8 cellular contexts compared by ENCODE assay signal in the genomic region with DNA sequence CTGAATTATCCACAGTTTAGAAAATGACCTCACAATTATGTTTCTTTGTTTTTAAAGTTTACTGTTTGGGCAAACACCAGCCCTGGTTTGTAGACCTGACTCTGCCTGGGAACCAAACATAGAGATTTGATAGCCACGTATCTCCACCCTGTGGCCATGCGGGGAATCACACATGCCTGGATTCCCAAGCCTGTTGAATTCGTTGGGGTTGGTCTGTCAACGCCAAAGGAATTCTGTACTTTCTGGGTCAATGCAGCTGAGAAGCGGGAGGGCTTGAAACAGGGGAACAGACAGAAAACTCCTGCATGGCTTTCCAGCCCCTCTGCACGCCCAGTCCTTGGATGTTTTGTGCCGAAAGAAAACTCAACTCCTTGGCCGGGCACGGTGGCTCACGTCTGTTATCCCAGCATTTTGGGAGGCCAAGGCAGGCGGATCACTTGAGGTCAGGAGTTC. TPM values are rescaled to one million over a fixed set of nuclear protein-coding genes. Genes with fewer than 3 reads are reported as not detected.
A peak's percentile ranks its signal among the peaks of the same experiment; 100 is the strongest.
DNase-seq lines count a peak whose midpoint lies in the region; ATAC-seq and TF ChIP-seq lines count a peak whose summit lies in the region.

No MANE protein-coding gene starts in this region.

- H3K27me3 ChIP-seq in thyroid gland, result no peaks in the 10 kb centered on the region

- H3K27me3 Mint-ChIP-seq in activated T-helper 1 cell treated with anti-CD3 and anti-CD28 coated beads, Interleukin-12 subunit alpha, Interleukin-12 subunit beta, Interleukin-2, Interleukin-4 antibody, amounts not matched to agents 30 ng/mL and 10 ng/mL and 1 ng/mL, durations not matched to agents 14 hours and 24 hours and 36 hours (ENCODE audit: insufficient read depth), result peaks cover 12% of the 10 kb centered on the region
- H3K27me3 Mint-ChIP-seq in nephron progenitor cell (ENCODE audit: low read depth, poor library complexity), result peaks cover 42% of the 10 kb centered on the region

- H3K4me3 ChIP-seq in fibroblast of the aortic adventitia (ENCODE audit: low read depth, low read length) (no peak overlapping the region), thyroid gland (replicated peaks in 1 of 3) (no peak overlapping the region)

- H3K4me3 Mint-ChIP-seq in activated T-helper 1 cell treated with anti-CD3 and anti-CD28 coated beads, Interleukin-12 subunit alpha, Interleukin-12 subunit beta, Interleukin-2, Interleukin-4 antibody, amounts not matched to agents 30 ng/mL and 10 ng/mL and 1 ng/mL, durations not matched to agents 14 hours and 24 hours and 36 hours, result no peak overlapping the region
- H3K4me3 Mint-ChIP-seq in nephron progenitor cell, result no peak overlapping the region

- no peaks in the 10 kb centered on the region for H3K9me3 ChIP-seq in thyroid gland

- DNase-seq in DMS79 (lab: John Stamatoyannopoulos, UW) (peak; percentile 3), HT1080 (ENCODE audit: low read depth) (peak; percentile 44), RPMI7951 (ENCODE audit: low read depth) (peak; percentile 61), fibroblast of the aortic adventitia (ENCODE audit: low read depth) (peak; percentile 63), nephron progenitor cell (peak; percentile 84), thyroid gland (peak; percentile 73)
- peak; percentile 48 for DNase-seq in activated T-helper 1 cell treated with anti-CD3 and anti-CD28 coated beads, Interleukin-12 subunit alpha, Interleukin-12 subunit beta, Interleukin-2, Interleukin-4 antibody, amounts not matched to agents 30 ng/mL and 10 ng/mL and 1 ng/mL, durations not matched to agents 14 hours and 24 hours and 36 hours (ENCODE audit: low spot score)

- no peak overlapping the region for H3K27ac Mint-ChIP-seq in activated T-helper 1 cell treated with anti-CD3 and anti-CD28 coated beads, Interleukin-12 subunit alpha, Interleukin-12 subunit beta, Interleukin-2, Interleukin-4 antibody, amounts not matched to agents 30 ng/mL and 10 ng/mL and 1 ng/mL, durations not matched to agents 14 hours and 24 hours and 36 hours
- no peak overlapping the region for H3K27ac Mint-ChIP-seq in nephron progenitor cell

- intact Hi-C loops in activated T-helper 1 cell treated with anti-CD3 and anti-CD28 coated beads, Interleukin-12 subunit alpha, Interleukin-12 subunit beta, Interleukin-2, Interleukin-4 antibody, amounts not matched to agents 30 ng/mL and 10 ng/mL and 1 ng/mL, durations not matched to agents 14 hours and 24 hours and 36 hours (cut with micrococcal nuclease), result loop anchor here (1.0 kb wide), 6 partner anchors 36 to 192 kb away; no protein-coding TSS in a partner anchor
- intact Hi-C loops in thyroid gland (cut with DNase I), result no loop called here

- no peak for ATAC-seq in GM19395 (IDR thresholded peaks at IDR 0.05; ENCODE audit: unreplicated experiment)

- H3K4me1 Mint-ChIP-seq in activated T-helper 1 cell treated with anti-CD3 and anti-CD28 coated beads, Interleukin-12 subunit alpha, Interleukin-12 subunit beta, Interleukin-2, Interleukin-4 antibody, amounts not matched to agents 30 ng/mL and 10 ng/mL and 1 ng/mL, durations not matched to agents 14 hours and 24 hours and 36 hours (ENCODE audit: low read depth), result peaks cover 20% of the 10 kb centered on the region
- H3K4me1 Mint-ChIP-seq in nephron progenitor cell, result no peaks in the 10 kb centered on the region

- H3K9me3 Mint-ChIP-seq in activated T-helper 1 cell treated with anti-CD3 and anti-CD28 coated beads, Interleukin-12 subunit alpha, Interleukin-12 subunit beta, Interleukin-2, Interleukin-4 antibody, amounts not matched to agents 30 ng/mL and 10 ng/mL and 1 ng/mL, durations not matched to agents 14 hours and 24 hours and 36 hours, result peaks cover 3% of the 10 kb centered on the region
- peaks cover 12% of the 10 kb centered on the region for H3K9me3 Mint-ChIP-seq in nephron progenitor cell

- TF ChIP-seq CTCF in fibroblast of the aortic adventitia (IDR thresholded peaks at IDR 0.05; ENCODE audit: insufficient read depth, low read length), result peak; percentile 92
- TF ChIP-seq CTCF in nephron progenitor cell (IDR thresholded peaks at IDR 0.05), result peak; percentile 94
- peak; percentile 83 to 90 (median 87) for TF ChIP-seq CTCF in thyroid gland (IDR thresholded peaks at IDR 0.05)

- WGBS in thyroid gland, 2 donors, result 28 to 34% methylated on average over 10 to 11 of the region's 11 CpGs

- H3K4me1 ChIP-seq in thyroid gland, result no peaks in the 10 kb centered on the region

- H3K27ac ChIP-seq in thyroid gland, result no peak overlapping the region

- H3K36me3 Mint-ChIP-seq in activated T-helper 1 cell treated with anti-CD3 and anti-CD28 coated beads, Interleukin-12 subunit alpha, Interleukin-12 subunit beta, Interleukin-2, Interleukin-4 antibody, amounts not matched to agents 30 ng/mL and 10 ng/mL and 1 ng/mL, durations not matched to agents 14 hours and 24 hours and 36 hours (ENCODE audit: low read depth), result peaks cover 6% of the 10 kb centered on the region
- H3K36me3 Mint-ChIP-seq in nephron progenitor cell (ENCODE audit: low read depth), result no peaks in the 10 kb centered on the region

- TF ChIP-seq POLR2A in thyroid gland (IDR thresholded peaks at IDR 0.05), result no peak

- H3K36me3 ChIP-seq in thyroid gland, result no peaks in the 10 kb centered on the region

RNA-seq across cellular contexts. Expression of gene CD300A, which starts 27.0 kb away (rescaled TPM):
- not detected in 2 replicates for total RNA-seq in HT1080 (2014; rRNA removed; shearing (Covaris generic))
- not detected in 2 replicates for polyA plus RNA-seq in HT1080 (2015; cell fraction: cytosol; rRNA removed)
- polyA plus RNA-seq in HT1080 (2015; cell fraction: nucleus; rRNA removed), result not detected in 2 replicates
- total RNA-seq in RPMI7951 (2014; rRNA removed; shearing (Covaris generic)), result not detected in 2 replicates
- total RNA-seq in activated T-helper 1 cell treated with anti-CD3 and anti-CD28 coated beads, Interleukin-12 subunit alpha, Interleukin-12 subunit beta, Interleukin-2, Interleukin-4 antibody, amounts not matched to agents 30 ng/mL and 10 ng/mL and 1 ng/mL, durations not matched to agents 14 hours and 24 hours and 36 hours, result 9.8 and 10.4 TPM in 2 replicates
- not detected in 2 replicates for total RNA-seq in fibroblast of the aortic adventitia (ENCODE audit: low replicate concordance)
- 1 to 10 TPM in 2 of 4 donors, under 1 TPM in 2; 0.78 to 5.8 (median 2.1) TPM for total RNA-seq in thyroid gland

RNA-seq across cellular contexts. Expression of gene CD300LB, which starts 37.9 kb away (rescaled TPM):
- total RNA-seq in HT1080 (2014; rRNA removed; shearing (Covaris generic)), result not detected in 2 replicates
- not detected in 2 replicates for polyA plus RNA-seq in HT1080 (2015; cell fraction: cytosol; rRNA removed)
- not detected in 2 replicates for polyA plus RNA-seq in HT1080 (2015; cell fraction: nucleus; rRNA removed)
- total RNA-seq in RPMI7951 (2014; rRNA removed; shearing (Covaris generic)), result not detected in 2 replicates
- total RNA-seq in activated T-helper 1 cell treated with anti-CD3 and anti-CD28 coated beads, Interleukin-12 subunit alpha, Interleukin-12 subunit beta, Interleukin-2, Interleukin-4 antibody, amounts not matched to agents 30 ng/mL and 10 ng/mL and 1 ng/mL, durations not matched to agents 14 hours and 24 hours and 36 hours, result not detected in 2 replicates
- total RNA-seq in fibroblast of the aortic adventitia (ENCODE audit: low replicate concordance), result not detected in 2 replicates
- total RNA-seq in thyroid gland, result not detected

RNA-seq across cellular contexts. Expression of gene CD300C, which starts 52.5 kb away (rescaled TPM):
- 0.17 and 0.90 TPM in 2 replicates for total RNA-seq in HT1080 (2014; rRNA removed; shearing (Covaris generic))
- polyA plus RNA-seq in HT1080 (2015; cell fraction: cytosol; rRNA removed), result 0.66 and 0.71 TPM in 2 replicates
- 0.67 and 0.77 TPM in 2 replicates for polyA plus RNA-seq in HT1080 (2015; cell fraction: nucleus; rRNA removed)
- total RNA-seq in RPMI7951 (2014; rRNA removed; shearing (Covaris generic)), result not detected in 2 replicates
- total RNA-seq in activated T-helper 1 cell treated with anti-CD3 and anti-CD28 coated beads, Interleukin-12 subunit alpha, Interleukin-12 subunit beta, Interleukin-2, Interleukin-4 antibody, amounts not matched to agents 30 ng/mL and 10 ng/mL and 1 ng/mL, durations not matched to agents 14 hours and 24 hours and 36 hours, result 0.32 and 0.41 TPM in 2 replicates
- not detected in 2 replicates for total RNA-seq in fibroblast of the aortic adventitia (ENCODE audit: low replicate concordance)
- 1 to 10 TPM in 2 of 4 donors, under 1 TPM in 1, not detected in 1; 0.45 to 1.2 (median 1.1) TPM for total RNA-seq in thyroid gland

Comparison
In these comparisons a context has a peak if more than half of its experiments do, and no peak if none do; other contexts are left out.
1. DNase-seq: peak in every context shown above with its lines; median percentile 84 in nephron progenitor cell; 73 in thyroid gland; 63 in fibroblast of the aortic adventitia; 61 in RPMI7951; 48 in activated T-helper 1 cell treated with anti-CD3 and anti-CD28 coated beads, Interleukin-12 subunit alpha, Interleukin-12 subunit beta, Interleukin-2, Interleukin-4 antibody, amounts not matched to agents 30 ng/mL and 10 ng/mL and 1 ng/mL, durations not matched to agents 14 hours and 24 hours and 36 hours; 44 in HT1080; 3 in DMS79.